Comparison of ENCODE assay signal across 8 cellular contexts in the genomic region with DNA sequence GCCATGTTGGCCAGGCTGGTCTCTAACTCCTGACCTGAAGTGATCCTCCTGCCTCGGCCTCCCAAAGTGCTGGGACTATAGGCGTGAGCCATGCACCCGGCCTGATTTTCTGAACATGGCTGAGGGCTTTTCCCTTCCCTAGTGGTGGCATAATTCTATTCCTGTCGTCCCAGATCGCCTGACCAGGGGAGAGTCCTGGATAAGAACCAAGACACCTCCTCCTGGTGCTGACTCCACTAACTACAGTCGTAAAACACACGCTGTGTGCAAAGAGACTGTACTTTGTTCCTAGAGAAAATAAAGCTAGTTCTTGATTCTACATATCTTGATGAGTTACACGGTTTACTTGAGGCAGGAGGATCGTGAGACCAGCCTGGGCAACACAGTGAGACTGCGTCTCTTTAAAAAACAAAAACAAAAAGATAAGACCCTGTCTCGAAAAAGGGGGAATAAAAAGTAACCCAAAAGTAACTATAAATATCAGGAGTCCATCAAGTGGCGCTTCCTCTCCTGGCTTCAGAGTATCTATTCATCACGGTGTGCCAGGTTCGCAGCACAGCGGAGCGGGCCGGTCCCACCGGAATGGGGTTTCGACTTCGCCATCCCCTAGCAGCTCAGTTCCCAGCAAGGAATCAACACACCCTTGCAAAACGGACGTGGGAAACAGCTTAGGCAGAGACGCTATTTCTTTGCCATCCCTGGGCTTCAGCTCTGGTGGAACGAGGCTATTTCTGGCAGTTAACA. TPM values are rescaled to one million over a fixed set of nuclear protein-coding genes. Genes with fewer than 3 reads are reported as not detected.
DNase-seq lines count a peak whose midpoint lies in the region; ATAC-seq and TF ChIP-seq lines count a peak whose summit lies in the region.

No MANE protein-coding gene starts in this region.

- H3K36me3 ChIP-seq in CD8-positive, alpha-beta T cell (ENCODE audit: insufficient read depth, low read length): peaks cover 19% of the 10 kb centered on the region
- H3K36me3 ChIP-seq in rectal smooth muscle tissue (ENCODE audit: control insufficient read depth, insufficient read depth, low read length): peaks cover 18% of the 10 kb centered on the region

- peak overlapping the region; percentile 93 for H3K4me3 Mint-ChIP-seq in CD8-positive, alpha-beta T cell
- peak overlapping the region; percentile 90 for H3K4me3 Mint-ChIP-seq in WTC11

- H3K9me3 ChIP-seq in CD8-positive, alpha-beta T cell (ENCODE audit: low read length): no peaks in the 10 kb centered on the region

- H3K27me3 ChIP-seq in CD8-positive, alpha-beta T cell (ENCODE audit: insufficient read depth, low read length): no peaks in the 10 kb centered on the region
- H3K27me3 ChIP-seq in HL-60 (ENCODE audit: insufficient read depth, poor library complexity, severe bottlenecking) (no peaks in the 10 kb centered on the region), rectal smooth muscle tissue (ENCODE audit: control insufficient read depth, insufficient read depth, low read length) (no peaks in the 10 kb centered on the region)

- peaks cover 46% of the 10 kb centered on the region for H3K36me3 Mint-ChIP-seq in CD8-positive, alpha-beta T cell
- H3K36me3 Mint-ChIP-seq in WTC11: peaks cover 11% of the 10 kb centered on the region

- peaks cover 40% of the 10 kb centered on the region for H3K4me1 ChIP-seq in CD8-positive, alpha-beta T cell (ENCODE audit: insufficient read depth, low read length)
- peaks cover 6% of the 10 kb centered on the region for H3K4me1 ChIP-seq in rectal smooth muscle tissue (ENCODE audit: control insufficient read depth, insufficient read depth, low read length)

- CTCF ChIA-PET in CD8-positive, alpha-beta T cell (lab: Charles Lee): interaction anchor here (0.7 to 2.3 kb wide), 3 partner anchors 109 to 141 kb away, joined by 3 to 13 read pairs (median 3); no protein-coding TSS in a partner anchor
- CTCF ChIA-PET in WTC11 (lab: Charles Lee): interaction anchor here (0.7 to 2.3 kb wide), 5 partner anchors 57 to 215 kb away, joined by 3 to 19 read pairs (median 3); a partner anchor contains a TSS

- peak overlapping the region; percentile 96 for H3K4me3 ChIP-seq in CD8-positive, alpha-beta T cell (ENCODE audit: low read depth, low read length)
- H3K4me3 ChIP-seq in HL-60 (replicated peaks; ENCODE audit: insufficient read depth, low read length) (peak overlapping the region; percentile 89), foreskin fibroblast (ENCODE audit: low read depth in 1 of 2, low read length in 2 of 2) (peak overlapping the region; percentile 80 to 97), rectal smooth muscle tissue (ENCODE audit: low read length) (peak overlapping the region; percentile 95)

- ATAC-seq in CD8-positive, alpha-beta T cell: no peak
- no peak for ATAC-seq in WTC11
- ATAC-seq in GM21423 (IDR thresholded peaks at IDR 0.05; ENCODE audit: unreplicated experiment): no peak
- no peak for ATAC-seq in GM19351 (IDR thresholded peaks at IDR 0.05; ENCODE audit: unreplicated experiment)

- POLR2A ChIA-PET in CD8-positive, alpha-beta T cell (lab: Charles Lee): interaction anchor here (0.6 to 1.6 kb wide), 3 partner anchors 21 to 384 kb away, joined by 3 to 6 read pairs (median 3); a partner anchor contains a TSS
- POLR2A ChIA-PET in WTC11 (lab: Charles Lee): no interaction called here

- H3K27ac ChIP-seq in CD8-positive, alpha-beta T cell (ENCODE audit: low read depth, low read length): peak overlapping the region; percentile 88
- H3K27ac ChIP-seq in HL-60 (replicated peaks): peak overlapping the region; percentile 90
- H3K27ac ChIP-seq in rectal smooth muscle tissue (ENCODE audit: low read depth, low read length): peak overlapping the region; percentile 87

- intact Hi-C loops in CD8-positive, alpha-beta T cell (cut with DNase I, micrococcal nuclease): loop anchor here (1.0 to 5.0 kb wide), 4 partner anchors 20 to 166 kb away; a partner anchor contains a TSS

- DNase-seq in CD8-positive, alpha-beta T cell: no peak
- DNase-seq in HL-60 (ENCODE audit: low read depth in 1 of 2, low spot score in 1 of 2) (peak; percentile 26 to 32), WTC11 (ENCODE audit: low spot score) (no peak), foreskin fibroblast (peak; percentile 76 to 87), ecto neural progenitor cell (ENCODE audit: low spot score) (no peak)

- peak overlapping the region; percentile 77 for H3K9ac ChIP-seq in rectal smooth muscle tissue (ENCODE audit: low read length)

- H3K9me3 Mint-ChIP-seq in CD8-positive, alpha-beta T cell: no peaks in the 10 kb centered on the region
- peaks cover 3% of the 10 kb centered on the region; the same call in 1 of the 2 replicates for H3K9me3 Mint-ChIP-seq in WTC11

- H3K27me3 Mint-ChIP-seq in CD8-positive, alpha-beta T cell (ENCODE audit: low read depth): no peaks in the 10 kb centered on the region
- no peaks in the 10 kb centered on the region for H3K27me3 Mint-ChIP-seq in WTC11 (ENCODE audit: low read depth)

- peak overlapping the region; percentile 92 for H3K27ac Mint-ChIP-seq in CD8-positive, alpha-beta T cell
- H3K27ac Mint-ChIP-seq in WTC11: peak overlapping the region; percentile 81

- TF ChIP-seq CTCF in CD8-positive, alpha-beta T cell (IDR thresholded peaks at IDR 0.05): no peak
- TF ChIP-seq CTCF in HL-60 (IDR thresholded peaks at IDR 0.05; ENCODE audit: insufficient read depth, low read length): no peak
- no peak for TF ChIP-seq CTCF in WTC11 (IDR thresholded peaks at IDR 0.05)
- peak; percentile 40 for TF ChIP-seq CTCF in foreskin fibroblast (IDR thresholded peaks at IDR 0.05; ENCODE audit: low read depth, low read length)

- H3K4me1 Mint-ChIP-seq in CD8-positive, alpha-beta T cell (ENCODE audit: low read depth): peaks cover 44% of the 10 kb centered on the region
- peaks cover 10% of the 10 kb centered on the region for H3K4me1 Mint-ChIP-seq in WTC11

TF ChIP-seq in WTC11, 78 proteins besides CTCF, POLR2A, EP300 and RAD21:
- no peak for TF ChIP-seq SOX15 (CRISPR knock-in tag; IDR thresholded peaks at IDR 0.05)

RNA-seq across cellular contexts. Expression of a gene that starts 1.0 kb away (rescaled TPM):
- 10 to 100 TPM; 66.6 to 70.3 TPM for total RNA-seq in CD8-positive, alpha-beta T cell
- total RNA-seq in WTC11 (2021): 92.3 to 105 TPM (median 101 TPM) in 3 replicates

RNA-seq across cellular contexts. Expression of a gene that starts 1.2 kb away (rescaled TPM):
- 1 to 10 TPM; 5.5 to 5.6 TPM for total RNA-seq in CD8-positive, alpha-beta T cell
- total RNA-seq in WTC11 (2021): 18.8 to 21.4 TPM (median 20.0 TPM) in 3 replicates

RNA-seq across cellular contexts. Expression of a gene that starts 15.7 kb away (rescaled TPM):
- 1 to 10 TPM; 3.2 to 5.1 TPM for total RNA-seq in CD8-positive, alpha-beta T cell
- 8.5 to 10.3 TPM (median 8.5 TPM) in 3 replicates for total RNA-seq in WTC11 (2021)

RNA-seq across cellular contexts. Expression of a gene that starts 16.9 kb away (rescaled TPM):
- total RNA-seq in CD8-positive, alpha-beta T cell: 1 to 10 TPM; 2.4 to 3.2 TPM
- total RNA-seq in WTC11 (2021): 0.18 to 0.33 TPM in 2 of 3 replicates, not detected in the other

RNA-seq across cellular contexts. Expression of a gene that starts 24.4 kb away (rescaled TPM):
- 1 to 10 TPM; 4.2 to 4.6 TPM for total RNA-seq in CD8-positive, alpha-beta T cell
- 0.83 to 1.2 TPM (median 1.1 TPM) in 3 replicates for total RNA-seq in WTC11 (2021)

Comparison
In these comparisons a context has a peak if more than half of its experiments do, and no peak if none do; other contexts are left out.
1. DNase-seq: peak in HL-60 (2 of 2) and foreskin fibroblast (2 of 2); none in CD8-positive, alpha-beta T cell (0 of 7), WTC11 (single experiment) and ecto neural progenitor cell (single experiment).
2. Peak in every context shown above with its lines, with median percentiles within 50 percentile points of each other: H3K27ac ChIP-seq and H3K4me3 ChIP-seq.